In the genomic region with DNA sequence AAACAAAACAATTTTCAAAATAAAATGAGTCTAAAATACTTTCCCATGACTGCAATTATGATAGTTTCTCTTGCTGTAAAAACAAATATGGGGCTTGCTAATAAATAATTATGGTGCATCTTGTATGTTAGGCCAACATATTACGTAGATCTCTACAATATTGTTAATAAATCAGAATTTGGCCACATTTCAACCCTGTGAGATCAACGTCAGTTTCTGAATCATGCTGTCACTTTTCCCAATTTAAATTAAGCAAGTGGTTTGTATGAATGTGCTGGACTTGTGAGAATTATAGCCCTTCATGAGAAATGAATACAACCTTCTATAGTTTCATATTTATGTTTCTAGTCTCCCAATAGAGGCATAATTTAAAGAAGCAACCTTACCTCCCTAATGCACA, we compare ENCODE assay signal across 24 cellular contexts.
"Had no signal": no experiment of that assay in that cellular context is flagged by ENCODE, and none has a peak within 500 bp of the region (broad histone marks: within the 10 kb centered on the region; RNA-seq: fewer than 3 reads in every experiment).

No MANE protein-coding gene starts in this region.

- DNase-seq: activated CD4-positive, alpha-beta memory T cell treated with anti-CD3 and anti-CD28 coated beads for 36 hours; activated CD4-positive, alpha-beta T cell treated with anti-CD3 and anti-CD28 coated beads for 36 hours; activated CD4-positive, alpha-beta T cell treated with anti-CD3 and anti-CD28 coated beads, Interleukin-2, amount 10 ng/mL, durations not matched to agents 24 days and 14 days; activated CD4-positive, CD25-positive, alpha-beta regulatory T cell; activated CD4-positive, CD25-positive, alpha-beta regulatory T cell treated with anti-CD3 and anti-CD28 coated beads, Interleukin-2, amount 50 U/mL, for 72 hours; activated CD8-positive, alpha-beta memory T cell treated with anti-CD3 and anti-CD28 coated beads, Interleukin-2, amount 10 ng/mL, durations not matched to agents 7 days and 5 days; activated CD8-positive, alpha-beta memory T cell treated with anti-CD3 and anti-CD28 coated beads, Interleukin-2, amount 50 U/mL, for 4 hours; activated CD8-positive, alpha-beta T cell treated with anti-CD3 and anti-CD28 coated beads, Interleukin-2, amount 10 ng/mL, durations not matched to agents 7 days and 5 days; activated effector memory CD4-positive, alpha-beta T cell treated with anti-CD3 and anti-CD28 coated beads, Interleukin-2, amount 50 U/mL, for 16 hours; activated naive CD4-positive, alpha-beta T cell treated with anti-CD3 and anti-CD28 coated beads for 36 hours; activated naive CD8-positive, alpha-beta T cell treated with anti-CD3 and anti-CD28 coated beads, Interleukin-2, amount 10 ng/mL, durations not matched to agents 7 days and 5 days; activated T-cell treated with anti-CD3 and anti-CD28 coated beads, Interleukin-2, amount 50 U/mL, for 1 hour; activated T-cell treated with anti-CD3 and anti-CD28 coated beads, Interleukin-2, amount 50 U/mL, for 48 hours; central memory CD4-positive, alpha-beta T cell; cerebellar nuclear complex; colonic mucosa; effector CD8-positive, alpha-beta T cell; esophagus squamous epithelium; head of caudate nucleus; T-helper 9 cell had no signal

- H3K4me1 ChIP-seq: ascending aorta, breast epithelium, colonic mucosa, esophagus squamous epithelium had no signal

- H3K27ac ChIP-seq: ascending aorta, breast epithelium, cardiac muscle cell, colonic mucosa, epithelial cell of prostate, esophagus squamous epithelium had no signal

- H3K27me3 ChIP-seq: ascending aorta, breast epithelium, cardiac muscle cell, colonic mucosa, esophagus squamous epithelium had no signal

- H3K9me3 ChIP-seq: ascending aorta, breast epithelium, colonic mucosa, esophagus squamous epithelium had no signal

- H3K36me3 ChIP-seq: ascending aorta, breast epithelium, cardiac muscle cell, colonic mucosa, esophagus squamous epithelium had no signal

- H3K4me3 ChIP-seq: ascending aorta, breast epithelium, cardiac muscle cell, colonic mucosa, esophagus squamous epithelium had no signal
